9 cellular contexts compared by ENCODE assay signal in genomic region chr4:142282870-142283431, GRCh38.
A peak's percentile ranks its signal among the peaks of the same experiment; 100 is the strongest.
DNase-seq lines count a peak whose midpoint lies in the region; ATAC-seq, FAIRE-seq and TF ChIP-seq lines count a peak whose summit lies in the region.
"Had no signal": no experiment of that assay in that cellular context is flagged by ENCODE, and none has a peak within 500 bp of the region (broad histone marks: within the 10 kb centered on the region; RNA-seq: fewer than 3 reads in every experiment).

No MANE protein-coding gene starts in this region.

- peak; percentile 82 for TF ChIP-seq CTCF in CD4-positive, alpha-beta T cell (IDR thresholded peaks at IDR 0.05)
- peak; percentile 60 for TF ChIP-seq CTCF in lower lobe of right lung (IDR thresholded peaks at IDR 0.05)
- TF ChIP-seq CTCF in prostate gland (IDR thresholded peaks at IDR 0.05): peak in 2 of 4 experiments; percentile 36 to 44
- TF ChIP-seq CTCF in psoas muscle (IDR thresholded peaks at IDR 0.05): no peak

- CTCF ChIA-PET in CD4-positive, alpha-beta T cell (lab: Charles Lee): interaction anchor here (0.7 to 3.5 kb wide), 29 partner anchors 8 to 565 kb away, joined by 3 to 15 read pairs (median 4); partner anchors contain the start of gene INPP4B

- no peaks in the 10 kb centered on the region for H3K9me3 Mint-ChIP-seq in CD4-positive, alpha-beta T cell
- H3K9me3 Mint-ChIP-seq: dendritic cell treated with granulocyte-macrophage colony-stimulating factor and Interleukin-4, amounts not matched to agents 40 ng/mL and 50 ng/mL, for 4 days had no signal

- H3K27ac ChIP-seq in CD4-positive, alpha-beta T cell (ENCODE audit: low read depth, low read length): no peak overlapping the region
- H3K27ac ChIP-seq in lower lobe of right lung (no peak overlapping the region), prostate gland (no peak overlapping the region), psoas muscle (no peak overlapping the region)

- ATAC-seq in CD4-positive, alpha-beta T cell (ENCODE audit: poor library complexity): peak; percentile 47
- no peak for ATAC-seq in lower lobe of right lung
- ATAC-seq in psoas muscle: no peak

- H3K4me1 Mint-ChIP-seq in CD4-positive, alpha-beta T cell (ENCODE audit: low read depth): peaks cover 28% of the 10 kb centered on the region

- H3K27ac Mint-ChIP-seq in CD4-positive, alpha-beta T cell: no peak overlapping the region
- H3K27ac Mint-ChIP-seq: dendritic cell treated with granulocyte-macrophage colony-stimulating factor and Interleukin-4, amounts not matched to agents 40 ng/mL and 50 ng/mL, for 4 days had no signal

- POLR2A ChIA-PET in CD4-positive, alpha-beta T cell (lab: Charles Lee): interaction anchor here (0.7 to 3.5 kb wide), 8 partner anchors 10 to 284 kb away, joined by 3 to 9 read pairs (median 3); no protein-coding TSS in a partner anchor

- H3K36me3 Mint-ChIP-seq in CD4-positive, alpha-beta T cell (ENCODE audit: low read depth): peaks cover 13% of the 10 kb centered on the region

- H3K27me3 Mint-ChIP-seq in CD4-positive, alpha-beta T cell: no peaks in the 10 kb centered on the region
- H3K27me3 Mint-ChIP-seq: dendritic cell treated with granulocyte-macrophage colony-stimulating factor and Interleukin-4, amounts not matched to agents 40 ng/mL and 50 ng/mL, for 4 days had no signal

- H3K27me3 ChIP-seq in CD4-positive, alpha-beta T cell (ENCODE audit: control insufficient read depth, insufficient read depth, low read length): no peaks in the 10 kb centered on the region
- H3K27me3 ChIP-seq in lower lobe of right lung (ENCODE audit: low read depth): no peaks in the 10 kb centered on the region
- H3K27me3 ChIP-seq in prostate gland (replicated peaks; ENCODE audit: insufficient read depth): no peaks in the 10 kb centered on the region
- H3K27me3 ChIP-seq in psoas muscle (ENCODE audit: insufficient read depth in 3 of 3, low read length in 2 of 3): no peaks in the 10 kb centered on the region

- no peaks in the 10 kb centered on the region for H3K9me3 ChIP-seq in CD4-positive, alpha-beta T cell (ENCODE audit: control insufficient read depth, low read length)
- H3K9me3 ChIP-seq in lower lobe of right lung (no peaks in the 10 kb centered on the region), prostate gland (no peaks in the 10 kb centered on the region), psoas muscle (no peaks in the 10 kb centered on the region)

- 18% methylated on average over 2 of the region's 2 CpGs for WGBS in prostate gland
- 11 to 27% (median 15%) methylated on average over 2 of the region's 2 CpGs for WGBS in psoas muscle, 3 donors

- no peak for TF ChIP-seq POLR2A in prostate gland (IDR thresholded peaks at IDR 0.05)

- H3K4me1 ChIP-seq in lower lobe of right lung (no peaks in the 10 kb centered on the region), prostate gland (replicated peaks) (no peaks in the 10 kb centered on the region), psoas muscle (no peaks in the 10 kb centered on the region)

- peak; percentile 60 for FAIRE-seq in GM18507 (lab: Jason Lieb, UNC)

- peak in 2 of 10 experiments; percentile 11 to 28 for DNase-seq in CD4-positive, alpha-beta T cell
- DNase-seq in GM18507 (ENCODE audit: extremely low spot score, insufficient read length, low read depth): no peak
- DNase-seq in amniotic epithelial cell (ENCODE audit: low read depth): peak; percentile 9
- no peak for DNase-seq in lower lobe of right lung
- DNase-seq in prostate gland (ENCODE audit: low spot score): no peak
- no peak for DNase-seq in ureter (ENCODE audit: low spot score)
- no peak for DNase-seq in psoas muscle
- no peak for DNase-seq in nucleus accumbens (lab: John Stamatoyannopoulos, UW)

- H3K4me3 Mint-ChIP-seq in CD4-positive, alpha-beta T cell: no peak overlapping the region
- H3K4me3 Mint-ChIP-seq: dendritic cell treated with granulocyte-macrophage colony-stimulating factor and Interleukin-4, amounts not matched to agents 40 ng/mL and 50 ng/mL, for 4 days had no signal

- intact Hi-C loops in CD4-positive, alpha-beta T cell (cut with DNase I, micrococcal nuclease): loop anchor here (1.0 to 5.0 kb wide), 7 partner anchors 48 to 564 kb away; partner anchors contain the start of gene INPP4B (in 1 of the 2)
- intact Hi-C loops in lower lobe of right lung (cut with DNase I): no loop called here
- intact Hi-C loops in prostate gland (cut with DNase I): no loop called here
- intact Hi-C loops in psoas muscle (cut with DNase I): no loop called here

- no peak overlapping the region for H3K4me3 ChIP-seq in lower lobe of right lung
- H3K4me3 ChIP-seq in prostate gland: no peak overlapping the region
- H3K4me3 ChIP-seq in psoas muscle: no peak overlapping the region

- H3K36me3 ChIP-seq in lower lobe of right lung (no peaks in the 10 kb centered on the region), prostate gland (no peaks in the 10 kb centered on the region), psoas muscle (ENCODE audit: insufficient read depth in 1 of 2, low read depth in 1 of 2) (no peaks in the 10 kb centered on the region)

Comparison
In these comparisons a context has a peak if more than half of its experiments do, and no peak if none do; other contexts are left out.
1. intact Hi-C loops: an anchor here in CD4-positive, alpha-beta T cell (1.0 to 5.0 kb wide); none called in lower lobe of right lung, prostate gland and psoas muscle.